Comparison of ENCODE assay signal across 8 cellular contexts in the genomic region with DNA sequence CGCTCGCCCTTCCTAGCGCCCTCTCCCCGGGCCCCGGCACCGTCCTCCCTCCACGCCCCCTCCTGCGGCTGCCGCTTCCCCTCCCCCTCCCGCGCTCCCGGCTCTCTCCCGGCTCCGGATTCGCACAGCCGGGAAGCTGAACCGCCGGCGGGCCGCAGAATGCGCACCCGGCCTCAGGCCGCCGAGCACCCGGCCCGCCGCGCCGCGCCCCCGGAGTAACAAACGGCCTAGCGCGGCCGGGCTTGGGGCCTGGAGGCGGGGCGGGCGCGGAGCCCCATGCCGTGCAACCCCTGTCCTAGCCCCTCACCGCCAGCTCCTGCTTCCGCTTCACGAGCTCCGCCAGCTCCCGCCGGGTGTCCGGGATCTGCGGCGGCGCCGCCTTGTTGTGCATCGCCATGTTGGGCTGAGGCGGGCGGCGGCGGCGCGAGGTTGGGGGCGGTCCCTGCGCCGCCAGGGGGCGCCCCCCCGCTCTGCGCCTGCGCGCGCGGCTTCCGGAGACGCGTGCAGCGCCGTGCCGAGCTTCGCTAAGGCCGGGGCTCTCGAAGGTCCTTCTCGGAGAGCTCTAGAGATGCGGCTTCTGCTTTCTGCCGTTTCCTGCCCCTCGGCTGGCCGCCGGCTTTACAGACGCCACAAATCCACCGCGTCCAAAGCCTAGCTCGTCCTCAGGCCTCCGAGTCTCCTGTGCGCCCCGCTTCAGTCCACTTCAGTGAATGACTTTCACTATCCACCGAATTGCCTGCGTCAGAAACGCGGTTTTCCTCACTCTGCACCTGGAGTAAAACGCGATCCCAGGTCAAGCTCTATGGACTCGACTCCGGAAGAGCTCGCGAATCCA. TPM values are rescaled to one million over a fixed set of nuclear protein-coding genes. Genes with fewer than 3 reads are reported as not detected.
DNase-seq lines count a peak whose midpoint lies in the region; ATAC-seq and TF ChIP-seq lines count a peak whose summit lies in the region.

A gene (minus strand): TSS at position 417 of the 835 bp plus-strand sequence. CDS start 20 bp downstream, at position 397.

- intact Hi-C loops in Right ventricle myocardium superior (cut with DNase I) = no loop called here

- H2BK5ac ChIP-seq in trophoblast cell (ENCODE audit: low read depth, low read length, poor library complexity) = peak within 1 kb of the TSS; percentile 47

- peak within 1 kb of the TSS; percentile 90 for H2AFZ ChIP-seq in MM.1S (ENCODE audit: low read length)
- H2AFZ ChIP-seq in SU-DHL-6 (ENCODE audit: low read depth, low read length, severe bottlenecking) = peak within 1 kb of the TSS; percentile 89
- H2AFZ ChIP-seq in trophoblast cell (ENCODE audit: insufficient read depth, low read length, poor library complexity) = peak within 1 kb of the TSS; percentile 96

- peak within 1 kb of the TSS; percentile 89 for H4K12ac ChIP-seq in trophoblast cell (ENCODE audit: low read depth, low read length)

- peaks cover 37% of the 10 kb centered on the region for H3K4me1 Mint-ChIP-seq in activated naive CD8-positive, alpha-beta T cell treated with anti-CD3 and anti-CD28 coated beads, Interleukin-2, amount 10 ng/mL, durations not matched to agents 7 days and 5 days

- ATAC-seq in activated naive CD8-positive, alpha-beta T cell treated with anti-CD3 and anti-CD28 coated beads, Interleukin-2, amount 10 ng/mL, durations not matched to agents 7 days and 5 days (ENCODE audit: low read depth) = peak; percentile 93
- peak; percentile 100 for ATAC-seq in Right ventricle myocardium superior (ENCODE audit: poor library complexity)

- H3K36me3 Mint-ChIP-seq in activated naive CD8-positive, alpha-beta T cell treated with anti-CD3 and anti-CD28 coated beads, Interleukin-2, amount 10 ng/mL, durations not matched to agents 7 days and 5 days = peaks cover 9% of the 10 kb centered on the region

- peak; percentile 58 for TF ChIP-seq CTCF in MM.1S (IDR thresholded peaks at IDR 0.05; ENCODE audit: low read length)
- TF ChIP-seq CTCF in SU-DHL-6 (IDR thresholded peaks at IDR 0.05; ENCODE audit: insufficient read depth, low read length, poor library complexity, severe bottlenecking) = peak; percentile 72
- TF ChIP-seq CTCF in tibial nerve (IDR thresholded peaks at IDR 0.05) = peak; percentile 90 to 94 (median 90)

- peak within 1 kb of the TSS; percentile 30 for H2BK12ac ChIP-seq in trophoblast cell (ENCODE audit: low read length)

- peak within 1 kb of the TSS; percentile 91 for H3K14ac ChIP-seq in trophoblast cell (ENCODE audit: low read length)

- peak within 1 kb of the TSS; percentile 97 for H3K4me2 ChIP-seq in MM.1S (ENCODE audit: low read depth, low read length)
- H3K4me2 ChIP-seq in SU-DHL-6 (ENCODE audit: low read depth, low read length, poor library complexity, severe bottlenecking) = peak within 1 kb of the TSS; percentile 58
- peak within 1 kb of the TSS; percentile 92 for H3K4me2 ChIP-seq in trophoblast cell (ENCODE audit: low read length)

- no peak within 1 kb of the TSS for H2AK5ac ChIP-seq in trophoblast cell (ENCODE audit: low read length)

- peaks cover 1% of the 10 kb centered on the region for H3K9me3 Mint-ChIP-seq in activated naive CD8-positive, alpha-beta T cell treated with anti-CD3 and anti-CD28 coated beads, Interleukin-2, amount 10 ng/mL, durations not matched to agents 7 days and 5 days

- peak in 1 of 2 donors; percentile 85 for TF ChIP-seq EP300 in tibial nerve (IDR thresholded peaks at IDR 0.05)

- H3K27ac Mint-ChIP-seq in activated naive CD8-positive, alpha-beta T cell treated with anti-CD3 and anti-CD28 coated beads, Interleukin-2, amount 10 ng/mL, durations not matched to agents 7 days and 5 days = peak within 1 kb of the TSS; percentile 96

- 0 out of 2 replicates have a peak, but pooled peaks cover 3% of the 10 kb centered on the region for H3K36me3 ChIP-seq in MM.1S (replicated peaks; ENCODE audit: insufficient read depth, low read length)
- peaks cover 4% of the 10 kb centered on the region; the same call in 1 of the 2 replicates for H3K36me3 ChIP-seq in SU-DHL-6 (ENCODE audit: low read length)
- H3K36me3 ChIP-seq in trophoblast cell (ENCODE audit: control insufficient read depth in 1 of 2, insufficient read depth in 2 of 2, low read length in 2 of 2) = peaks cover 4 to 5% of the 10 kb centered on the region in 2 experiments
- H3K36me3 ChIP-seq in tibial nerve = peaks cover 0 to 25% (median 0%) of the 10 kb centered on the region in 3 donors

- H3F3A ChIP-seq in MM.1S (ENCODE audit: insufficient read depth, low read length) (peaks cover 7% of the 10 kb centered on the region; the same call in 1 of the 2 replicates), SU-DHL-6 (ENCODE audit: insufficient read depth) (no peaks in the 10 kb centered on the region)

- H3K4ac ChIP-seq in trophoblast cell (ENCODE audit: low read depth, low read length) = peak within 1 kb of the TSS; percentile 42

- H3K9me2 ChIP-seq in MM.1S (replicated peaks; ENCODE audit: insufficient read depth, low read length) (no peaks in the 10 kb centered on the region), SU-DHL-6 (replicated peaks; ENCODE audit: insufficient read depth, low read length) (no peaks in the 10 kb centered on the region)

- H3K27me3 Mint-ChIP-seq in activated naive CD8-positive, alpha-beta T cell treated with anti-CD3 and anti-CD28 coated beads, Interleukin-2, amount 10 ng/mL, durations not matched to agents 7 days and 5 days = no peaks in the 10 kb centered on the region

- H3K79me1 ChIP-seq in trophoblast cell (ENCODE audit: low read length) = peaks cover 7% of the 10 kb centered on the region

- peak; percentile 58 to 66 for TF ChIP-seq POLR2A in tibial nerve (IDR thresholded peaks at IDR 0.05)

- H3K4me3 ChIP-seq in GM08714 (ENCODE audit: low read length) (peak within 1 kb of the TSS; percentile 83), MM.1S (ENCODE audit: low read length) (peak within 1 kb of the TSS; percentile 81), SU-DHL-6 (ENCODE audit: insufficient read depth, low read length, poor library complexity, severe bottlenecking) (peak within 1 kb of the TSS; percentile 60), trophoblast cell (ENCODE audit: low read depth, low read length) (peak within 1 kb of the TSS; percentile 83), tibial nerve (peak within 1 kb of the TSS; percentile 56 to 71 (median 66))

- H3K9ac ChIP-seq in MM.1S (ENCODE audit: low read length) = peak within 1 kb of the TSS; percentile 69
- H3K9ac ChIP-seq in SU-DHL-6 (ENCODE audit: low read length) = peak within 1 kb of the TSS; percentile 86
- H3K9ac ChIP-seq in trophoblast cell (ENCODE audit: low read length) = peak within 1 kb of the TSS; percentile 70

- no peaks in the 10 kb centered on the region for H4K20me1 ChIP-seq in MM.1S (ENCODE audit: insufficient read depth, low read length)
- no peaks in the 10 kb centered on the region for H4K20me1 ChIP-seq in SU-DHL-6 (ENCODE audit: low read depth, low read length)

- H3K27me3 ChIP-seq in MM.1S (replicated peaks; ENCODE audit: insufficient read depth, low read length) (no peaks in the 10 kb centered on the region), SU-DHL-6 (ENCODE audit: low read length) (no peaks in the 10 kb centered on the region), trophoblast cell (ENCODE audit: insufficient read depth, low read length) (no peaks in the 10 kb centered on the region), tibial nerve (no peaks in the 10 kb centered on the region)

- H3K27ac ChIP-seq in MM.1S (ENCODE audit: low read length) (peak within 1 kb of the TSS; percentile 72; the same call in 1 of the 2 replicates), SU-DHL-6 (ENCODE audit: low read depth, low read length) (peak within 1 kb of the TSS; percentile 46), trophoblast cell (ENCODE audit: low read depth, low read length) (peak within 1 kb of the TSS; percentile 66), tibial nerve (peak within 1 kb of the TSS; percentile 76 to 96 (median 93))

- H3K18ac ChIP-seq in trophoblast cell (ENCODE audit: low read length) = peak within 1 kb of the TSS; percentile 93

- H3K4me3 Mint-ChIP-seq in activated naive CD8-positive, alpha-beta T cell treated with anti-CD3 and anti-CD28 coated beads, Interleukin-2, amount 10 ng/mL, durations not matched to agents 7 days and 5 days = peak within 1 kb of the TSS; percentile 96

- H3K9me3 ChIP-seq in MM.1S (replicated peaks; ENCODE audit: insufficient read depth, low read length) (no peaks in the 10 kb centered on the region), SU-DHL-6 (ENCODE audit: insufficient read depth, low read length) (no peaks in the 10 kb centered on the region), trophoblast cell (ENCODE audit: insufficient read depth, low read depth, low read length) (no peaks in the 10 kb centered on the region), tibial nerve (no peaks in the 10 kb centered on the region)

- WGBS in trophoblast cell (ENCODE audit: extremely low coverage, insufficient coverage, insufficient read length) = no CpG with 5 or more reads among the region's 100 CpGs
- 0% methylated on average over 65 to 68 of the region's 100 CpGs for WGBS in tibial nerve, 2 donors

- POLR2A ChIA-PET in activated naive CD8-positive, alpha-beta T cell treated with anti-CD3 and anti-CD28 coated beads, Interleukin-2, amount 10 ng/mL, durations not matched to agents 7 days and 5 days (lab: Charles Lee) = interaction anchor here (0.5 to 3.1 kb wide), 19 partner anchors 9 to 1142 kb away, joined by 3 to 32 read pairs (median 4); a partner anchor contains a TSS

- H4K91ac ChIP-seq in trophoblast cell (ENCODE audit: low read depth, low read length) = peak within 1 kb of the TSS; percentile 86

- peak within 1 kb of the TSS; percentile 77 for H2BK120ac ChIP-seq in trophoblast cell (ENCODE audit: insufficient read depth, low read length, poor library complexity)

- H3K4me1 ChIP-seq in MM.1S (ENCODE audit: low read length) (peaks cover 12% of the 10 kb centered on the region), trophoblast cell (ENCODE audit: control insufficient read depth in 1 of 2, insufficient read depth in 2 of 2, low read length in 2 of 2) (peaks cover 5 to 6% of the 10 kb centered on the region in 2 experiments), tibial nerve (peaks cover 0 to 31% (median 8%) of the 10 kb centered on the region in 4 donors)

- H4K8ac ChIP-seq in trophoblast cell (ENCODE audit: low read depth, low read length) = peak within 1 kb of the TSS; percentile 97

- H3K79me2 ChIP-seq in MM.1S (ENCODE audit: low read length) (peaks cover 27% of the 10 kb centered on the region), SU-DHL-6 (ENCODE audit: insufficient read depth, low read length) (peaks cover 21% of the 10 kb centered on the region), trophoblast cell (ENCODE audit: control insufficient read depth, insufficient read depth, low read length, poor library complexity) (peaks cover 7% of the 10 kb centered on the region)

- H3K23ac ChIP-seq in trophoblast cell (ENCODE audit: low read length) = no peak within 1 kb of the TSS

- DNase-seq in HCEC 1CT (peak; percentile 78), MM.1S (peak; percentile 88), Right ventricle myocardium superior (peak; percentile 92), trophoblast cell (peak; percentile 76 to 93), tibial nerve (ENCODE audit: low spot score in 2 of 2) (peak; percentile 62 to 70)
- DNase-seq in activated naive CD8-positive, alpha-beta T cell treated with anti-CD3 and anti-CD28 coated beads, Interleukin-2, amount 10 ng/mL, durations not matched to agents 7 days and 5 days = peak; percentile 93

RNA-seq across cellular contexts. Expression of the gene that starts here (rescaled TPM):
- 10 to 100 TPM; 73.8 to 80.6 TPM for total RNA-seq in activated naive CD8-positive, alpha-beta T cell treated with anti-CD3 and anti-CD28 coated beads, Interleukin-2, amount 10 ng/mL, durations not matched to agents 7 days and 5 days
- total RNA-seq in Right ventricle myocardium superior (34.6 TPM), tibial nerve (10 to 100 TPM; 33.3 to 59.4 (median 40.3) TPM)
- polyA plus RNA-seq in trophoblast cell (2013) = 29.0 and 30.8 TPM in 2 replicates

Comparison
In these comparisons a context has a peak if more than half of its experiments do, and no peak if none do; other contexts are left out.
1. Peak in every context shown above with its lines: DNase-seq, ATAC-seq, H3K4me3 ChIP-seq and H3K27ac ChIP-seq.